Comparison of ENCODE assay signal across 22 cellular contexts in genomic region chr15:51585953-51586352, GRCh38. TPM values are rescaled to one million over a fixed set of nuclear protein-coding genes. Genes with fewer than 3 reads are reported as not detected.
DNase-seq lines count a peak whose midpoint lies in the region; ATAC-seq and TF ChIP-seq lines count a peak whose summit lies in the region.
"Had no signal": no experiment of that assay in that cellular context is flagged by ENCODE, and none has a peak within 500 bp of the region (broad histone marks: within the 10 kb centered on the region; RNA-seq: fewer than 3 reads in every experiment).

No MANE protein-coding gene starts in this region.

- no peak overlapping the region for H3K27ac ChIP-seq in right cardiac atrium (ENCODE audit: low read length)
- H3K27ac ChIP-seq in adrenal gland = peak overlapping the region in 3 of 5 donors; percentile 5 to 54 (median 43)
- peak overlapping the region; percentile 50 for H3K27ac ChIP-seq in muscle layer of duodenum (ENCODE audit: low read length)
- peak overlapping the region in 1 of 59 donors; percentile 34 for H3K27ac ChIP-seq in dorsolateral prefrontal cortex
- H3K27ac ChIP-seq: thyroid gland had no signal

- no peaks in the 10 kb centered on the region for H3K9me3 ChIP-seq in right cardiac atrium (ENCODE audit: control insufficient read depth, low read length)
- no peaks in the 10 kb centered on the region for H3K9me3 ChIP-seq in adrenal gland (replicated peaks in 1 of 3)
- no peaks in the 10 kb centered on the region for H3K9me3 ChIP-seq in muscle layer of duodenum (ENCODE audit: control insufficient read depth in 1 of 2, low read length in 2 of 2)
- H3K9me3 ChIP-seq: thyroid gland had no signal

- H3K27me3 Mint-ChIP-seq in activated CD4-positive, alpha-beta T cell treated with anti-CD3 and anti-CD28 coated beads for 36 hours = peaks cover 1% of the 10 kb centered on the region
- H3K27me3 Mint-ChIP-seq in activated CD8-positive, alpha-beta memory T cell treated with anti-CD3 and anti-CD28 coated beads, Interleukin-2, amount 10 ng/mL, durations not matched to agents 7 days and 5 days = no peaks in the 10 kb centered on the region
- H3K27me3 Mint-ChIP-seq: naive thymus-derived CD8-positive, alpha-beta T cell; stimulated activated naive CD8-positive, alpha-beta T cell treated with anti-CD3 and anti-CD28 coated beads, Interleukin-15, amount 100 ng/mL, for 72 hours had no signal

- H3K4me3 ChIP-seq in right cardiac atrium (ENCODE audit: low read length) = no peak overlapping the region
- no peak overlapping the region for H3K4me3 ChIP-seq in adrenal gland
- no peak overlapping the region for H3K4me3 ChIP-seq in muscle layer of duodenum (ENCODE audit: low read depth in 1 of 2, low read length in 2 of 2)
- H3K4me3 ChIP-seq in dorsolateral prefrontal cortex = no peak overlapping the region
- H3K4me3 ChIP-seq: ascending aorta, sigmoid colon, thyroid gland had no signal

- peak; percentile 61 for ATAC-seq in Right ventricle myocardium superior (ENCODE audit: poor library complexity)
- no peak for ATAC-seq in right cardiac atrium
- no peak for ATAC-seq in activated CD4-positive, alpha-beta T cell treated with anti-CD3 and anti-CD28 coated beads for 36 hours
- ATAC-seq in activated CD8-positive, alpha-beta memory T cell treated with anti-CD3 and anti-CD28 coated beads, Interleukin-2, amount 10 ng/mL, durations not matched to agents 7 days and 5 days = no peak
- ATAC-seq: activated naive CD4-positive, alpha-beta T cell treated with anti-CD3 and anti-CD28 coated beads, Interleukin-2, amount 50 U/mL, for 72 hours; naive thymus-derived CD8-positive, alpha-beta T cell; stimulated activated naive CD8-positive, alpha-beta T cell treated with anti-CD3 and anti-CD28 coated beads, Interleukin-15, amount 100 ng/mL, for 72 hours had no signal

- no peak overlapping the region for H3K4me3 Mint-ChIP-seq in activated CD4-positive, alpha-beta T cell treated with anti-CD3 and anti-CD28 coated beads for 36 hours
- H3K4me3 Mint-ChIP-seq in activated CD8-positive, alpha-beta memory T cell treated with anti-CD3 and anti-CD28 coated beads, Interleukin-2, amount 10 ng/mL, durations not matched to agents 7 days and 5 days = no peak overlapping the region
- H3K4me3 Mint-ChIP-seq: CD8-positive, alpha-beta memory T cell; naive thymus-derived CD8-positive, alpha-beta T cell; stimulated activated naive CD8-positive, alpha-beta T cell treated with anti-CD3 and anti-CD28 coated beads, Interleukin-15, amount 100 ng/mL, for 72 hours had no signal

- H3K4me1 ChIP-seq in right cardiac atrium (ENCODE audit: control insufficient read depth, insufficient read depth, low read length) = peaks cover 1% of the 10 kb centered on the region
- H3K4me1 ChIP-seq in adrenal gland (replicated peaks in 1 of 2) = no peaks in the 10 kb centered on the region
- no peaks in the 10 kb centered on the region for H3K4me1 ChIP-seq in muscle layer of duodenum (ENCODE audit: control insufficient read depth in 1 of 2, insufficient read depth in 2 of 2, low read length in 2 of 2)
- H3K4me1 ChIP-seq: ascending aorta, sigmoid colon, thyroid gland had no signal

- H3K27me3 ChIP-seq in right cardiac atrium (ENCODE audit: control insufficient read depth, insufficient read depth) = no peaks in the 10 kb centered on the region
- no peaks in the 10 kb centered on the region for H3K27me3 ChIP-seq in adrenal gland
- H3K27me3 ChIP-seq in muscle layer of duodenum (ENCODE audit: low read depth, low read length) = no peaks in the 10 kb centered on the region
- no peaks in the 10 kb centered on the region for H3K27me3 ChIP-seq in dorsolateral prefrontal cortex
- H3K27me3 ChIP-seq: ascending aorta, sigmoid colon, thyroid gland had no signal

- intact Hi-C loops in Right ventricle myocardium superior (cut with DNase I) = no loop called here
- intact Hi-C loops in right cardiac atrium (cut with DNase I) = no loop called here
- intact Hi-C loops in adrenal gland (cut with DNase I) = no loop called here
- intact Hi-C loops in dorsolateral prefrontal cortex (cut with DNase I) = no loop called here
- intact Hi-C loops in activated CD4-positive, alpha-beta T cell treated with anti-CD3 and anti-CD28 coated beads for 36 hours (cut with DNase I, micrococcal nuclease) = no loop called here

- no peak for TF ChIP-seq CTCF in adrenal gland (IDR thresholded peaks at IDR 0.05)
- TF ChIP-seq CTCF in dorsolateral prefrontal cortex (IDR thresholded peaks at IDR 0.05 in 54 of 56, conservative IDR thresholded peaks at IDR 0.05 in 2 of 56; ENCODE audit: low read depth in 1 of 56, partially characterized antibody in 56 of 56) = no peak

- H3K4me1 Mint-ChIP-seq in activated CD4-positive, alpha-beta T cell treated with anti-CD3 and anti-CD28 coated beads for 36 hours = no peaks in the 10 kb centered on the region
- no peaks in the 10 kb centered on the region for H3K4me1 Mint-ChIP-seq in activated CD8-positive, alpha-beta memory T cell treated with anti-CD3 and anti-CD28 coated beads, Interleukin-2, amount 10 ng/mL, durations not matched to agents 7 days and 5 days
- H3K4me1 Mint-ChIP-seq: CD8-positive, alpha-beta memory T cell; naive thymus-derived CD8-positive, alpha-beta T cell; stimulated activated naive CD8-positive, alpha-beta T cell treated with anti-CD3 and anti-CD28 coated beads, Interleukin-15, amount 100 ng/mL, for 72 hours had no signal

- H3K36me3 ChIP-seq in adrenal gland (replicated peaks in 1 of 2) = no peaks in the 10 kb centered on the region
- no peaks in the 10 kb centered on the region for H3K36me3 ChIP-seq in muscle layer of duodenum (ENCODE audit: control insufficient read depth in 1 of 2, insufficient read depth in 2 of 2, low read length in 2 of 2)
- H3K36me3 ChIP-seq: ascending aorta, sigmoid colon, thyroid gland had no signal

- DNase-seq in Right ventricle myocardium superior (no peak), right cardiac atrium (no peak), adrenal gland (no peak), dermis blood vessel endothelial cell (no peak), dorsolateral prefrontal cortex (no peak)
- DNase-seq in activated CD4-positive, alpha-beta T cell treated with anti-CD3 and anti-CD28 coated beads for 36 hours = no peak
- no peak for DNase-seq in activated CD8-positive, alpha-beta memory T cell treated with anti-CD3 and anti-CD28 coated beads, Interleukin-2, amount 10 ng/mL, durations not matched to agents 7 days and 5 days
- DNase-seq: 8988T; caudate nucleus; CD8-positive, alpha-beta memory T cell; DMS153; kidney glomerular epithelial cell; naive thymus-derived CD8-positive, alpha-beta T cell; NCI-H1930; NCI-H2227 treated with DMSO at 0.1 percent for 48 hours; NCI-H69; sigmoid colon; stimulated activated naive CD8-positive, alpha-beta T cell treated with anti-CD3 and anti-CD28 coated beads, Interleukin-15, amount 100 ng/mL, for 72 hours; thyroid gland had no signal

- peaks cover 21% of the 10 kb centered on the region for H3K9me3 Mint-ChIP-seq in activated CD4-positive, alpha-beta T cell treated with anti-CD3 and anti-CD28 coated beads for 36 hours (ENCODE audit: low read depth)
- H3K9me3 Mint-ChIP-seq in activated CD8-positive, alpha-beta memory T cell treated with anti-CD3 and anti-CD28 coated beads, Interleukin-2, amount 10 ng/mL, durations not matched to agents 7 days and 5 days (ENCODE audit: low read depth) = peaks cover 3% of the 10 kb centered on the region

- POLR2A ChIA-PET in activated CD4-positive, alpha-beta T cell treated with anti-CD3 and anti-CD28 coated beads for 36 hours (lab: Charles Lee) = no interaction called here

- 79% methylated on average over 5 of the region's 5 CpGs for WGBS in right cardiac atrium
- 70 to 82% (median 77%) methylated on average over 5 of the region's 5 CpGs for WGBS in adrenal gland, 4 donors

- no peak for TF ChIP-seq POLR2A in adrenal gland (IDR thresholded peaks at IDR 0.05)

- H3K36me3 Mint-ChIP-seq in activated CD4-positive, alpha-beta T cell treated with anti-CD3 and anti-CD28 coated beads for 36 hours (ENCODE audit: low read depth) = peaks cover 10% of the 10 kb centered on the region
- no peaks in the 10 kb centered on the region for H3K36me3 Mint-ChIP-seq in activated CD8-positive, alpha-beta memory T cell treated with anti-CD3 and anti-CD28 coated beads, Interleukin-2, amount 10 ng/mL, durations not matched to agents 7 days and 5 days

- H3K27ac Mint-ChIP-seq in activated CD4-positive, alpha-beta T cell treated with anti-CD3 and anti-CD28 coated beads for 36 hours = no peak overlapping the region
- no peak overlapping the region for H3K27ac Mint-ChIP-seq in activated CD8-positive, alpha-beta memory T cell treated with anti-CD3 and anti-CD28 coated beads, Interleukin-2, amount 10 ng/mL, durations not matched to agents 7 days and 5 days
- H3K27ac Mint-ChIP-seq: activated naive CD4-positive, alpha-beta T cell treated with anti-CD3 and anti-CD28 coated beads, Interleukin-2, amount 50 U/mL, for 72 hours; CD8-positive, alpha-beta memory T cell; naive thymus-derived CD8-positive, alpha-beta T cell; stimulated activated naive CD8-positive, alpha-beta T cell treated with anti-CD3 and anti-CD28 coated beads, Interleukin-15, amount 100 ng/mL, for 72 hours had no signal

- CTCF ChIA-PET in activated CD4-positive, alpha-beta T cell treated with anti-CD3 and anti-CD28 coated beads for 36 hours (lab: Charles Lee) = no interaction called here
- CTCF ChIA-PET in activated CD8-positive, alpha-beta memory T cell treated with anti-CD3 and anti-CD28 coated beads, Interleukin-2, amount 10 ng/mL, durations not matched to agents 7 days and 5 days (lab: Charles Lee) = no interaction called here

RNA-seq across cellular contexts. Expression of gene DMXL2, which starts 36.6 kb away (rescaled TPM):
- total RNA-seq in Right ventricle myocardium superior (6.5 TPM), right cardiac atrium (10 to 100 TPM; 13.0 to 17.1 (median 14.8) TPM), adrenal gland (10 to 100 TPM; 20.0 to 51.4 (median 22.2) TPM), dermis blood vessel endothelial cell (12.6 and 16.8 TPM in 2 replicates), dorsolateral prefrontal cortex (100 to 1,000 TPM in 44 of 120 experiments, 10 to 100 TPM in 76; 41.3 to 121 (median 94.2) TPM)
- polyA plus RNA-seq in right cardiac atrium (9.1 TPM), adrenal gland (10 to 100 TPM; 19.6 to 43.9 (median 40.1) TPM)
- 1 to 10 TPM; 5.9 to 7.0 TPM for total RNA-seq in activated CD4-positive, alpha-beta T cell treated with anti-CD3 and anti-CD28 coated beads for 36 hours
- total RNA-seq in activated CD8-positive, alpha-beta memory T cell treated with anti-CD3 and anti-CD28 coated beads, Interleukin-2, amount 10 ng/mL, durations not matched to agents 7 days and 5 days = 10 to 100 TPM in 1 of 2 experiments, 1 to 10 TPM in 1; 7.3 to 10.4 TPM
